9 cellular contexts compared by ENCODE assay signal in the genomic region with DNA sequence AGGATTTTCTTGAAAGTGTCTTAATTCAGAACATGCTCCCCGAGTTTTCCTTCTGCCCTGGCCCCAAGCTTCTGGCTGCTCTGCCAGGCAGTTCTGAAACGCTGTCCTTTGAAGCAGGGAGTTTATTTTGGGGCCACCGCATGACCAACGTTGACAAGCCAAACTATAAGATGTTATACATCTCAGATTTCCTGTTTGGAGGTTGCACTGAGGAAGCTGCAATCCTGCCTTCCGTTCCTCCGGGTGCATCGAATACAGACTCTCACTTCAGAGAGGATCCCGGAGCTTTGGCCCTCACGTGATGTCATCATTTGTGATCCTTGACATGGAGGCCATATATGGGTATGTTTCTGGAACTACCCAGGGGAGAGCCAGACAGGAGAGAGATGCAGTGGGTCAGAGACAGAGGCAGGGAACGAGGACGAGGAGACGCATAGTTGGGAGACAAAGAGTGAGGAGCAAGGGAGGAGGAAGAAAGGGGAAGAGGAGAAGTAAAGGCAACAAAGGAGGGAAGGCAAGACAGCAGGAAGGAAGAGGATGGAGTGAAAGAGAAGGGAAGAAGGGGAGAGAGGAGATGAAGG. TPM values are rescaled to one million over a fixed set of nuclear protein-coding genes. Genes with fewer than 3 reads are reported as not detected.
A peak's percentile ranks its signal among the peaks of the same experiment; 100 is the strongest.
DNase-seq lines count a peak whose midpoint lies in the region; ATAC-seq, FAIRE-seq and TF ChIP-seq lines count a peak whose summit lies in the region.
"Had no signal": no experiment of that assay in that cellular context is flagged by ENCODE, and none has a peak within 500 bp of the region (broad histone marks: within the 10 kb centered on the region; RNA-seq: fewer than 3 reads in every experiment).

A gene with protein sequence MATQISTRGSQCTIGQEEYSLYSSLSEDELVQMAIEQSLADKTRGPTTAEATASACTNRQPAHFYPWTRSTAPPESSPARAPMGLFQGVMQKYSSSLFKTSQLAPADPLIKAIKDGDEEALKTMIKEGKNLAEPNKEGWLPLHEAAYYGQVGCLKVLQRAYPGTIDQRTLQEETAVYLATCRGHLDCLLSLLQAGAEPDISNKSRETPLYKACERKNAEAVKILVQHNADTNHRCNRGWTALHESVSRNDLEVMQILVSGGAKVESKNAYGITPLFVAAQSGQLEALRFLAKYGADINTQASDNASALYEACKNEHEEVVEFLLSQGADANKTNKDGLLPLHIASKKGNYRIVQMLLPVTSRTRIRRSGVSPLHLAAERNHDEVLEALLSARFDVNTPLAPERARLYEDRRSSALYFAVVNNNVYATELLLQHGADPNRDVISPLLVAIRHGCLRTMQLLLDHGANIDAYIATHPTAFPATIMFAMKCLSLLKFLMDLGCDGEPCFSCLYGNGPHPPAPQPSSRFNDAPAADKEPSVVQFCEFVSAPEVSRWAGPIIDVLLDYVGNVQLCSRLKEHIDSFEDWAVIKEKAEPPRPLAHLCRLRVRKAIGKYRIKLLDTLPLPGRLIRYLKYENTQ (minus strand): TSS at position 94 of the 581 bp plus-strand sequence. CDS start 12,031 bp downstream, outside the sequence.

- no peak within 1 kb of the TSS for H3K9ac ChIP-seq in PC-3 (ENCODE audit: low read length)

- POLR2A ChIA-PET in PC-3 (lab: Charles Lee; ENCODE audit: unreplicated experiment), result no interaction called here

- H3K4me1 ChIP-seq in PC-3 (ENCODE audit: insufficient read depth, low read length) (no peaks in the 10 kb centered on the region), left ventricle myocardium inferior (peaks cover 68% of the 10 kb centered on the region)

- H3K4me3 ChIP-seq in GM12865 (ENCODE audit: low read depth, low read length), result peak within 1 kb of the TSS; percentile 19
- no peak within 1 kb of the TSS for H3K4me3 ChIP-seq in PC-3 (ENCODE audit: low read length)
- peak within 1 kb of the TSS; percentile 67 for H3K4me3 ChIP-seq in left ventricle myocardium inferior
- H3K4me3 ChIP-seq in MG63, result no peak within 1 kb of the TSS

- TF ChIP-seq CTCF in GM12865 (IDR thresholded peaks at IDR 0.05; ENCODE audit: insufficient read depth, low read depth, low read length, missing control alignments) (no peak), PC-3 (conservative IDR thresholded peaks at IDR 0.05; ENCODE audit: low read depth, low read length) (no peak), left ventricle myocardium inferior (IDR thresholded peaks at IDR 0.05; ENCODE audit: borderline replicate concordance) (no peak), D721Med (IDR thresholded peaks at IDR 0.05; ENCODE audit: insufficient read depth, missing control alignments) (no peak)

- H3K9me3 ChIP-seq in PC-3 (ENCODE audit: low read length) (no peaks in the 10 kb centered on the region), left ventricle myocardium inferior (replicated peaks) (no peaks in the 10 kb centered on the region), MG63 (no peaks in the 10 kb centered on the region)

- H3K4me2 ChIP-seq in PC-3 (ENCODE audit: low read length), result peak within 1 kb of the TSS; percentile 13; the same call in 1 of the 2 replicates

- H3K79me2 ChIP-seq in PC-3 (ENCODE audit: low read length), result no peaks in the 10 kb centered on the region

- intact Hi-C loops in PC-3 (cut with micrococcal nuclease) (no loop called here), left ventricle myocardium inferior (cut with micrococcal nuclease) (no loop called here)

- no peaks in the 10 kb centered on the region for H4K20me1 ChIP-seq in PC-3 (ENCODE audit: low read length)

- no peak for FAIRE-seq in D721Med (lab: Jason Lieb, UNC)

- ATAC-seq in GM21723 (IDR thresholded peaks at IDR 0.05; ENCODE audit: unreplicated experiment) (peak; percentile 17), PC-3 (no peak)

- peak; percentile 76 for DNase-seq in GM12865 (ENCODE audit: low read depth)
- DNase-seq in PC-3, result no peak
- no peak for DNase-seq in left ventricle myocardium inferior
- DNase-seq in MG63, result no peak
- no peak for DNase-seq in D721Med (ENCODE audit: insufficient read length, low spot score)
- DNase-seq in SKM-1 treated with dmso at 0.1 percent for 144 hours (lab: John Stamatoyannopoulos, UW; ENCODE audit: unreplicated experiment), result no peak
- DNase-seq in SKM-1 (lab: John Stamatoyannopoulos, UW; ENCODE audit: unreplicated experiment), result no peak

- H3K27me3 ChIP-seq in PC-3 (ENCODE audit: low read length), result 0 out of 2 replicates have a peak, but pooled peaks cover 6% of the 10 kb centered on the region
- H3K27me3 ChIP-seq in left ventricle myocardium inferior (ENCODE audit: low read depth), result no peaks in the 10 kb centered on the region
- no peaks in the 10 kb centered on the region for H3K27me3 ChIP-seq in MG63

- H3K27ac ChIP-seq in PC-3 (ENCODE audit: low read length) (no peak within 1 kb of the TSS), left ventricle myocardium inferior (replicated peaks) (peak within 1 kb of the TSS; percentile 89)
- H3K27ac ChIP-seq: HL-60 had no signal

- H2AFZ ChIP-seq in PC-3 (ENCODE audit: low read length), result no peak within 1 kb of the TSS

- H3K36me3 ChIP-seq in PC-3 (ENCODE audit: low read depth, low read length), result no peaks in the 10 kb centered on the region
- no peaks in the 10 kb centered on the region for H3K36me3 ChIP-seq in left ventricle myocardium inferior
- no peaks in the 10 kb centered on the region for H3K36me3 ChIP-seq in MG63

- H3K9me2 ChIP-seq in PC-3 (replicated peaks; ENCODE audit: low read length), result no peaks in the 10 kb centered on the region

- no peaks in the 10 kb centered on the region for H3F3A ChIP-seq in PC-3 (ENCODE audit: low read length, unreplicated experiment)

- CTCF ChIA-PET in PC-3 (lab: Charles Lee), result no interaction called here

- BruUV-seq in PC-3 (replicated peaks; lab: Mats Ljungman, UMichigan), result no TSS peak

RNA-seq across cellular contexts. Expression of the gene that starts here (rescaled TPM):
- total RNA-seq in PC-3 (2014; rRNA removed) (0.12 and 0.22 TPM in 2 replicates), left ventricle myocardium inferior (251 TPM)
- total RNA-seq in MG63 (2014; rRNA removed; shearing (Covaris generic); ENCODE audit: low replicate concordance), result not detected in 2 replicates

Comparison
In these comparisons a context has a peak if more than half of its experiments do, and no peak if none do; other contexts are left out.
1. RNA of the gene that starts here (total RNA-seq): 251 TPM in left ventricle myocardium inferior (single experiment); 0.12 to 0.22 TPM in PC-3 and not detected in MG63; every median in the first group is over 100 times any median in the second.
2. H3K4me3 ChIP-seq: peak in GM12865 (single experiment) and left ventricle myocardium inferior (single experiment); none in PC-3 (single experiment) and MG63 (single experiment).